ENCODE assay signal across 14 cellular contexts in genomic region chr1:20164694-20165202, GRCh38. TPM values are rescaled to one million over a fixed set of nuclear protein-coding genes. Genes with fewer than 3 reads are reported as not detected.
DNase-seq lines count a peak whose midpoint lies in the region; ATAC-seq and TF ChIP-seq lines count a peak whose summit lies in the region.
"Had no signal": no experiment of that assay in that cellular context is flagged by ENCODE, and none has a peak within 500 bp of the region (broad histone marks: within the 10 kb centered on the region; RNA-seq: fewer than 3 reads in every experiment).

No MANE protein-coding gene starts in this region.

- H3K27me3 ChIP-seq in AG04450 (ENCODE audit: control insufficient read depth, insufficient read depth, low read length) (peaks cover 31% of the 10 kb centered on the region), testis (no peaks in the 10 kb centered on the region)

- TF ChIP-seq POLR2A in testis (IDR thresholded peaks at IDR 0.05) = no peak

- intact Hi-C loops in testis (cut with DNase I; ENCODE audit: low total_unique reads) = no loop called here

- ATAC-seq in HG03025 (IDR thresholded peaks at IDR 0.05; ENCODE audit: low FRiP score, unreplicated experiment) (no peak), HG02623 (IDR thresholded peaks at IDR 0.05; ENCODE audit: unreplicated experiment) (no peak)

- peaks cover 25% of the 10 kb centered on the region for H3K9me3 ChIP-seq in AG04450 (ENCODE audit: control insufficient read depth, insufficient read depth, low read length)
- no peaks in the 10 kb centered on the region for H3K9me3 ChIP-seq in testis

- H3K4me3 ChIP-seq in AG04450 (ENCODE audit: low read depth, low read length) (no peak overlapping the region), testis (no peak overlapping the region)

- CTCF ChIA-PET in AG04450 (lab: Charles Lee) = interaction anchor here (0.8 to 4.1 kb wide), 8 partner anchors 9 to 329 kb away, joined by 3 to 25 read pairs (median 7); no protein-coding TSS in a partner anchor

- DNase-seq in AG04450 (ENCODE audit: low read depth, low spot score) = no peak
- peak; percentile 93 for DNase-seq in MV-4-11 (lab: John Stamatoyannopoulos, UW)
- DNase-seq in dermis blood vessel endothelial cell = peak; percentile 60
- peak; percentile 77 for DNase-seq in medulla oblongata (ENCODE audit: extremely low spot score)
- no peak for DNase-seq in cortex of kidney (lab: John Stamatoyannopoulos, UW)
- DNase-seq in testis = no peak
- DNase-seq: activated CD4-positive, alpha-beta T cell treated with anti-CD3 and anti-CD28 coated beads, Interleukin-2, amount 50 U/mL, for 1 hour; Calu3; effector memory CD4-positive, alpha-beta T cell had no signal

- no peak overlapping the region for H3K27ac ChIP-seq in AG04450 (ENCODE audit: low read depth, low read length)
- H3K27ac ChIP-seq in testis = no peak overlapping the region

- TF ChIP-seq CTCF in AG04450 (IDR thresholded peaks at IDR 0.05; ENCODE audit: low read depth, low read length) = peak; percentile 31
- no peak for TF ChIP-seq CTCF in testis (IDR thresholded peaks at IDR 0.05)

- POLR2A ChIA-PET in AG04450 (lab: Yijun Ruan, JAX) = no interaction called here

- peaks cover 21% of the 10 kb centered on the region for H3K4me1 ChIP-seq in testis

- H3K36me3 ChIP-seq in testis (ENCODE audit: low read depth, missing control alignments) = no peaks in the 10 kb centered on the region

- 62 to 84% methylated on average over 15 of the region's 15 CpGs for WGBS in testis, 2 donors

RNA-seq across cellular contexts. Expression of gene UBXN10, which starts 21.1 kb away (rescaled TPM):
- polyA plus RNA-seq in AG04450 (2011; rRNA removed) (not detected in 2 replicates), testis (ENCODE audit: insufficient read depth, low read depth, low replicate concordance) (43.7 TPM)
- polyA minus RNA-seq in AG04450 (2011; rRNA and poly(A)+ RNA removed) = not detected in 2 replicates
- total RNA-seq in dermis blood vessel endothelial cell (0.05 TPM in 1 of 2 replicates, not detected in the other), testis (10 to 100 TPM; 18.2 to 23.7 TPM)

RNA-seq across cellular contexts. Expression of gene PLA2G2C, which starts 21.6 kb away (rescaled TPM):
- polyA plus RNA-seq in AG04450 (2011; rRNA removed) = not detected in 2 replicates
- polyA minus RNA-seq in AG04450 (2011; rRNA and poly(A)+ RNA removed) = not detected in 2 replicates
- not detected in 2 replicates for total RNA-seq in dermis blood vessel endothelial cell
- under 1 TPM; 0.31 to 0.47 TPM for total RNA-seq in testis
- polyA plus RNA-seq in testis (ENCODE audit: insufficient read depth, low read depth, low replicate concordance) = 1.1 TPM
- total RNA-seq: Calu3, frontal cortex, skeletal muscle tissue had no signal

RNA-seq across cellular contexts. Expression of gene PLA2G2F, which starts 25.6 kb away (rescaled TPM):
- polyA plus RNA-seq in AG04450 (2011; rRNA removed) = not detected in 2 replicates
- polyA minus RNA-seq in AG04450 (2011; rRNA and poly(A)+ RNA removed) = not detected in 2 replicates
- total RNA-seq in dermis blood vessel endothelial cell = not detected in 2 replicates
- not detected for total RNA-seq in testis
- polyA plus RNA-seq in testis (ENCODE audit: insufficient read depth, low read depth, low replicate concordance) = not detected
- total RNA-seq: activated T-helper 1 cell treated with anti-CD3 and anti-CD28 coated beads, Interleukin-12 subunit alpha, Interleukin-12 subunit beta, Interleukin-2, Interleukin-4 antibody, amounts not matched to agents 30 ng/mL and 10 ng/mL and 1 ng/mL, durations not matched to agents 14 hours and 24 hours and 36 hours; Calu3; frontal cortex; skeletal muscle tissue had no signal

RNA-seq across cellular contexts. Expression of gene PLA2G2D, which starts 45.4 kb away (rescaled TPM):
- not detected in 2 replicates for polyA plus RNA-seq in AG04450 (2011; rRNA removed)
- polyA minus RNA-seq in AG04450 (2011; rRNA and poly(A)+ RNA removed) = not detected in 2 replicates
- not detected in 2 replicates for total RNA-seq in dermis blood vessel endothelial cell
- total RNA-seq in testis = under 1 TPM in 1 of 2 donors, not detected in 1; 0.16 TPM
- polyA plus RNA-seq in testis (ENCODE audit: insufficient read depth, low read depth, low replicate concordance) = 3.7 TPM
- total RNA-seq: activated T-helper 1 cell treated with anti-CD3 and anti-CD28 coated beads, Interleukin-12 subunit alpha, Interleukin-12 subunit beta, Interleukin-2, Interleukin-4 antibody, amounts not matched to agents 30 ng/mL and 10 ng/mL and 1 ng/mL, durations not matched to agents 14 hours and 24 hours and 36 hours; Calu3; frontal cortex; skeletal muscle tissue had no signal

Comparison
In these comparisons a context has a peak if more than half of its experiments do, and no peak if none do; other contexts are left out.
1. DNase-seq: peak in MV-4-11 (single experiment), dermis blood vessel endothelial cell (single experiment) and medulla oblongata (single experiment); none in AG04450 (single experiment), cortex of kidney (single experiment) and testis (single experiment).
2. RNA of gene UBXN10, which starts 21.1 kb away (total RNA-seq): 18.2 to 23.7 TPM in testis; 0.05 TPM in dermis blood vessel endothelial cell; every median in the first group is over 10 times any median in the second.